8 cellular contexts compared by ENCODE assay signal in genomic region chr1:151145158-151146071, GRCh38. TPM values are rescaled to one million over a fixed set of nuclear protein-coding genes. Genes with fewer than 3 reads are reported as not detected.
DNase-seq lines count a peak whose midpoint lies in the region; ATAC-seq and TF ChIP-seq lines count a peak whose summit lies in the region.

No MANE protein-coding gene starts in this region.

- H3K9me2 ChIP-seq in SK-N-SH, result no peaks in the 10 kb centered on the region

- TF ChIP-seq RAD21 in SK-N-SH (IDR thresholded peaks at IDR 0.05; ENCODE audit: low read length), result no peak

- CTCF ChIA-PET in SK-N-SH (lab: Yijun Ruan, JAX), result interaction anchor here (1.1 to 6.8 kb wide), 4 partner anchors 10 to 97 kb away, joined by 3 to 40 read pairs (median 8); partner anchors contain the start of genes C1orf56 and TNFAIP8L2

- no peak overlapping the region; a peak in 1 of 4 replicates for H3K27ac ChIP-seq in SK-N-SH (ENCODE audit: low read depth in 2 of 2, low read length in 1 of 2)

- no peak for TF ChIP-seq EP300 in SK-N-SH (IDR thresholded peaks at IDR 0.05; ENCODE audit: borderline replicate concordance in 1 of 2, low read depth in 1 of 2, low read length in 1 of 2)

- peak overlapping the region in 2 of 6 donors; percentile 68 to 76 for H3K27ac Mint-ChIP-seq in naive B cell

- H3K9ac ChIP-seq in SK-N-SH, result peak overlapping the region; percentile 82

- H3K4me3 Mint-ChIP-seq in naive B cell, result peak overlapping the region; percentile 86 to 98 (median 97)

- H3F3A ChIP-seq in SK-N-SH (replicated peaks; ENCODE audit: insufficient read depth), result no peaks in the 10 kb centered on the region

- no peaks in the 10 kb centered on the region for H3K27me3 ChIP-seq in SK-N-SH (ENCODE audit: insufficient read depth)

- H3K4me1 ChIP-seq in SK-N-SH (ENCODE audit: control insufficient read depth in 1 of 2, insufficient read depth in 2 of 2, low read depth in 1 of 2, low read length in 1 of 2), result peaks cover 0 to 21% of the 10 kb centered on the region in 2 experiments; a peak in 1 of 4 replicates

- no peaks in the 10 kb centered on the region for H3K79me2 ChIP-seq in SK-N-SH (ENCODE audit: insufficient read depth)

- H3K9me3 ChIP-seq in SK-N-SH, result no peaks in the 10 kb centered on the region

- ATAC-seq in naive B cell (ENCODE audit: low read depth in 2 of 2) (peak; percentile 14 to 20), HG03196 (IDR thresholded peaks at IDR 0.05; ENCODE audit: unreplicated experiment) (no peak), HG02763 (IDR thresholded peaks at IDR 0.05; ENCODE audit: unreplicated experiment) (no peak), HG02884 (IDR thresholded peaks at IDR 0.05; ENCODE audit: unreplicated experiment) (no peak)

- POLR2A ChIA-PET in SK-N-SH (lab: Yijun Ruan, JAX), result interaction anchor here (0.6 kb wide), 1 partner anchor 140 kb away, joined by 4 read pairs; no protein-coding TSS in a partner anchor

- no peaks in the 10 kb centered on the region for H3K36me3 Mint-ChIP-seq in naive B cell

- TF ChIP-seq POLR2A in erythroblast (IDR thresholded peaks at IDR 0.05; ENCODE audit: low read length), result no peak

- H3K4me2 ChIP-seq in SK-N-SH, result peak overlapping the region; percentile 98

- no peak for TF ChIP-seq CTCF in SK-N-SH (IDR thresholded peaks at IDR 0.05)

- DNase-seq in SK-N-SH (peak; percentile 64), erythroblast (lab: John Stamatoyannopoulos, UW) (peak; percentile 51 to 52), naive B cell (no peak), NCI-H2081 (lab: John Stamatoyannopoulos, UW) (no peak)

- peak overlapping the region; percentile 75; the same call in 1 of the 2 replicates for H3K4me3 ChIP-seq in GM08714 (ENCODE audit: low read length)
- H3K4me3 ChIP-seq in SK-N-SH (ENCODE audit: low read depth in 2 of 2, low read length in 1 of 2), result peak overlapping the region; percentile 70 to 91

- no peaks in the 10 kb centered on the region for H4K20me1 ChIP-seq in SK-N-SH (ENCODE audit: insufficient read depth)

- WGBS in SK-N-SH (ENCODE audit: low lambda C conversion rate), result 72% methylated on average over 20 of the region's 46 CpGs

- no peaks in the 10 kb centered on the region for H3K9me3 Mint-ChIP-seq in naive B cell

- H3K4me1 Mint-ChIP-seq in naive B cell, result peaks cover 32 to 35% (median 34%) of the 10 kb centered on the region in 3 donors

- H3K27me3 Mint-ChIP-seq in naive B cell, result peaks cover 9 to 12% (median 11%) of the 10 kb centered on the region in 3 donors

- peak overlapping the region; percentile 87 for H2AFZ ChIP-seq in SK-N-SH (ENCODE audit: low read depth)

- H3K36me3 ChIP-seq in SK-N-SH (replicated peaks in 1 of 2; ENCODE audit: control insufficient read depth in 1 of 2, insufficient read depth in 2 of 2, low read length in 1 of 2), result no peaks in the 10 kb centered on the region

TF ChIP-seq in SK-N-SH, 30 proteins besides CTCF, POLR2A, EP300 and RAD21:
- TF ChIP-seq MXI1 (IDR thresholded peaks at IDR 0.05; ENCODE audit: low read depth, low read length) (no peak), USF2 (IDR thresholded peaks at IDR 0.05; ENCODE audit: borderline replicate concordance, low read depth, low read length) (no peak), TCF12 (IDR thresholded peaks at IDR 0.05) (no peak), GATA2 (CRISPR knock-in tag; IDR thresholded peaks at IDR 0.05) (no peak), SMC3 (IDR thresholded peaks at IDR 0.05; ENCODE audit: low read depth, low read length) (no peak), TAF1 (IDR thresholded peaks at IDR 0.05; ENCODE audit: borderline replicate concordance, low read depth, low read length) (no peak), NFIC (IDR thresholded peaks at IDR 0.05; ENCODE audit: borderline replicate concordance) (no peak), PBX3 (IDR thresholded peaks at IDR 0.05) (no peak), USF1 (IDR thresholded peaks at IDR 0.05; ENCODE audit: borderline replicate concordance, low read depth) (no peak), FOXM1 (IDR thresholded peaks at IDR 0.05; ENCODE audit: low read depth) (no peak), JUND (IDR thresholded peaks at IDR 0.05) (no peak)

RNA-seq across cellular contexts. Expression of gene SEMA6C, which starts 1.0 kb away (rescaled TPM):
- polyA plus RNA-seq in SK-N-SH (2012; rRNA removed) (3.1 and 4.0 TPM in 2 replicates), naive B cell (ENCODE audit: low read depth in 6 of 6) (not detected)
- 1.9 and 2.8 TPM in 2 replicates for polyA plus RNA-seq in SK-N-SH (2012; cell fraction: cytosol; rRNA removed)
- 17.3 and 19.6 TPM in 2 replicates for polyA plus RNA-seq in SK-N-SH (2012; cell fraction: nucleus; rRNA removed)

RNA-seq across cellular contexts. Expression of gene TNFAIP8L2, which starts 11.0 kb away (rescaled TPM):
- polyA plus RNA-seq in SK-N-SH (2012; rRNA removed), result not detected in 2 replicates
- polyA plus RNA-seq in SK-N-SH (2012; cell fraction: cytosol; rRNA removed), result not detected in 2 replicates
- 0.07 TPM in 1 of 2 replicates, not detected in the other for polyA plus RNA-seq in SK-N-SH (2012; cell fraction: nucleus; rRNA removed)
- polyA plus RNA-seq in naive B cell (ENCODE audit: low read depth in 6 of 6), result 10 to 100 TPM in 2 of 6 donors, 1 to 10 TPM in 3, not detected in 1; 5.0 to 15.6 (median 8.3) TPM

RNA-seq across cellular contexts. Expression of gene LYSMD1, which starts 20.3 kb away (rescaled TPM):
- polyA plus RNA-seq in SK-N-SH (2012; rRNA removed), result 4.5 and 5.1 TPM in 2 replicates
- 3.7 and 4.4 TPM in 2 replicates for polyA plus RNA-seq in SK-N-SH (2012; cell fraction: cytosol; rRNA removed)
- 7.1 and 7.3 TPM in 2 replicates for polyA plus RNA-seq in SK-N-SH (2012; cell fraction: nucleus; rRNA removed)
- polyA plus RNA-seq in naive B cell (ENCODE audit: low read depth in 6 of 6), result 1 to 10 TPM in 1 of 6 donors, under 1 TPM in 4, not detected in 1; 0.25 to 1.1 (median 0.60) TPM

RNA-seq across cellular contexts. Expression of gene SCNM1, which starts 20.5 kb away (rescaled TPM):
- polyA plus RNA-seq in SK-N-SH (2012; rRNA removed) (23.4 and 27.8 TPM in 2 replicates), naive B cell (ENCODE audit: low read depth in 6 of 6) (10 to 100 TPM; 62.2 to 96.1 (median 71.2) TPM)
- 19.6 and 20.7 TPM in 2 replicates for polyA plus RNA-seq in SK-N-SH (2012; cell fraction: cytosol; rRNA removed)
- polyA plus RNA-seq in SK-N-SH (2012; cell fraction: nucleus; rRNA removed), result 61.7 and 92.2 TPM in 2 replicates

RNA-seq across cellular contexts. Expression of gene TMOD4, which starts 30.4 kb away (rescaled TPM):
- polyA plus RNA-seq in SK-N-SH (2012; rRNA removed) (0.57 and 0.59 TPM in 2 replicates), naive B cell (ENCODE audit: low read depth in 6 of 6) (1 to 10 TPM in 1 of 6 donors, under 1 TPM in 2, not detected in 3; 0.32 to 1.2 (median 0.53) TPM)
- polyA plus RNA-seq in SK-N-SH (2012; cell fraction: cytosol; rRNA removed), result 0.20 and 0.37 TPM in 2 replicates
- polyA plus RNA-seq in SK-N-SH (2012; cell fraction: nucleus; rRNA removed), result 1.7 and 2.0 TPM in 2 replicates

Comparison
In these comparisons a context has a peak if more than half of its experiments do, and no peak if none do; other contexts are left out.
1. DNase-seq: peak in SK-N-SH (single experiment) and erythroblast (2 of 2); none in naive B cell (single experiment) and NCI-H2081 (0 of 2).
2. ATAC-seq: peak in naive B cell (2 of 2); none in HG03196 (single experiment), HG02763 (single experiment) and HG02884 (single experiment).